19 cellular contexts compared by ENCODE assay signal in genomic region chr4:68278045-68278444, GRCh38. TPM values are rescaled to one million over a fixed set of nuclear protein-coding genes. Genes with fewer than 3 reads are reported as not detected.
A peak's percentile ranks its signal among the peaks of the same experiment; 100 is the strongest.
DNase-seq lines count a peak whose midpoint lies in the region; ATAC-seq and TF ChIP-seq lines count a peak whose summit lies in the region.
"Had no signal": no experiment of that assay in that cellular context is flagged by ENCODE, and none has a peak within 500 bp of the region (broad histone marks: within the 10 kb centered on the region; RNA-seq: fewer than 3 reads in every experiment).

No MANE protein-coding gene starts in this region.

- H3K9ac ChIP-seq in endodermal cell (ENCODE audit: extremely low read depth, low read length, poor library complexity, severe bottlenecking) = no peak overlapping the region
- no peak overlapping the region for H3K9ac ChIP-seq in neural progenitor cell
- H3K9ac ChIP-seq: BLaER1, GM23248 had no signal

- H4K20me1 ChIP-seq in neural progenitor cell (ENCODE audit: low read depth) = no peaks in the 10 kb centered on the region
- H4K20me1 ChIP-seq: BLaER1 had no signal

- WGBS in endodermal cell (ENCODE audit: insufficient coverage in 1 of 2, insufficient read length in 1 of 2), 2 experiments = 90 to 94% methylated on average over 1 of the region's 1 CpG

- peak; percentile 51; the same call in 1 of the 3 replicates for ATAC-seq in RWPE2 (ENCODE audit: low read depth)
- ATAC-seq: A549 had no signal

- H3K4me3 ChIP-seq in Caco-2 (ENCODE audit: low read depth, low read length) (no peak overlapping the region), RWPE2 (ENCODE audit: severe bottlenecking) (no peak overlapping the region), endodermal cell (ENCODE audit: low read length) (peak overlapping the region; percentile 54), neural progenitor cell (no peak overlapping the region)
- H3K4me3 ChIP-seq: A549, BLaER1, GM23248 had no signal

- H3K9me3 ChIP-seq in Caco-2 (0 out of 2 replicates have a peak, but pooled peaks cover 6% of the 10 kb centered on the region), RWPE2 (ENCODE audit: severe bottlenecking) (no peaks in the 10 kb centered on the region), endodermal cell (ENCODE audit: control insufficient read depth, low read length) (peaks cover 75% of the 10 kb centered on the region), neural progenitor cell (ENCODE audit: low read depth) (no peaks in the 10 kb centered on the region)
- H3K9me3 ChIP-seq: A549, BLaER1 had no signal

- no peaks in the 10 kb centered on the region for H3F3A ChIP-seq in neural progenitor cell (ENCODE audit: low read depth)

- no peaks in the 10 kb centered on the region for H3K79me2 ChIP-seq in neural progenitor cell (ENCODE audit: low read depth)

- peaks cover 25% of the 10 kb centered on the region for H3K36me3 Mint-ChIP-seq in Caco-2 (ENCODE audit: insufficient read depth, unreplicated experiment)
- peaks cover 28% of the 10 kb centered on the region for H3K36me3 Mint-ChIP-seq in endodermal cell (ENCODE audit: low read depth)
- no peaks in the 10 kb centered on the region for H3K36me3 Mint-ChIP-seq in neural progenitor cell
- H3K36me3 Mint-ChIP-seq in HFFc6 (ENCODE audit: low read depth) = no peaks in the 10 kb centered on the region
- H3K36me3 Mint-ChIP-seq: CD14-positive monocyte; CD4-positive, alpha-beta memory T cell had no signal

- H3K4me1 ChIP-seq in Caco-2 (peaks cover 38% of the 10 kb centered on the region), RWPE2 (ENCODE audit: insufficient read depth, poor library complexity, severe bottlenecking) (peaks cover 14% of the 10 kb centered on the region), endodermal cell (ENCODE audit: control insufficient read depth, insufficient read depth, low read length) (peaks cover 10% of the 10 kb centered on the region), neural progenitor cell (peaks cover 2% of the 10 kb centered on the region)
- H3K4me1 ChIP-seq: A549 had no signal

- H3K27ac ChIP-seq in RWPE2 (ENCODE audit: poor library complexity, severe bottlenecking) (peak overlapping the region; percentile 48), endodermal cell (ENCODE audit: low read depth, low read length) (no peak overlapping the region), neural progenitor cell (no peak overlapping the region)
- H3K27ac ChIP-seq: 22Rv1, A549, BLaER1, GM23248, HL-60 had no signal

- H3K27me3 ChIP-seq in Caco-2 (replicated peaks; ENCODE audit: control insufficient read depth, insufficient read depth, low read length) = no peaks in the 10 kb centered on the region
- H3K27me3 ChIP-seq in RWPE2 (ENCODE audit: insufficient read depth, poor library complexity, severe bottlenecking) = no peaks in the 10 kb centered on the region
- no peaks in the 10 kb centered on the region for H3K27me3 ChIP-seq in endodermal cell (ENCODE audit: control insufficient read depth, insufficient read depth, low read length, poor library complexity, severe bottlenecking)
- no peaks in the 10 kb centered on the region for H3K27me3 ChIP-seq in neural progenitor cell
- H3K27me3 ChIP-seq: BLaER1 had no signal

- TF ChIP-seq CTCF in Caco-2 (IDR thresholded peaks at IDR 0.05; ENCODE audit: insufficient read depth in 1 of 2, low read depth in 1 of 2, low read length in 1 of 2, severe bottlenecking in 1 of 2, unreplicated experiment in 1 of 2) = no peak
- TF ChIP-seq CTCF in RWPE2 (IDR thresholded peaks at IDR 0.05; ENCODE audit: poor library complexity, severe bottlenecking) = no peak
- TF ChIP-seq CTCF in endodermal cell (conservative IDR thresholded peaks at IDR 0.05) = no peak
- TF ChIP-seq CTCF in neural progenitor cell (IDR thresholded peaks at IDR 0.05) = no peak
- TF ChIP-seq CTCF in GM13976 (IDR thresholded peaks at IDR 0.05; ENCODE audit: borderline replicate concordance, control extremely low read depth, extremely low read depth, insufficient read depth, missing control alignments) = no peak
- no peak for TF ChIP-seq CTCF in HFFc6 (IDR thresholded peaks at IDR 0.05)

- H3K36me3 ChIP-seq in Caco-2 (ENCODE audit: control insufficient read depth, insufficient read depth, low read length) (no peaks in the 10 kb centered on the region), RWPE2 (ENCODE audit: low read depth) (no peaks in the 10 kb centered on the region), endodermal cell (ENCODE audit: control insufficient read depth, insufficient read depth, low read length) (peaks cover 5% of the 10 kb centered on the region), neural progenitor cell (no peaks in the 10 kb centered on the region)
- H3K36me3 ChIP-seq: BLaER1 had no signal

- CTCF ChIA-PET in Caco-2 (lab: Charles Lee) = no interaction called here

- no TSS peak for BruUV-seq in Caco-2 (replicated peaks; lab: Mats Ljungman, UMichigan)

- POLR2A ChIA-PET in Caco-2 (lab: Charles Lee) = no interaction called here

- no peak overlapping the region for H3K4me2 ChIP-seq in neural progenitor cell
- H3K4me2 ChIP-seq: A549, BLaER1 had no signal

- H2AFZ ChIP-seq in neural progenitor cell (replicated peaks) = peak overlapping the region; percentile 68
- H2AFZ ChIP-seq: GM23248 had no signal

- H3K27me3 Mint-ChIP-seq in Caco-2 (ENCODE audit: insufficient read depth, unreplicated experiment) (no peaks in the 10 kb centered on the region), endodermal cell (ENCODE audit: insufficient read depth) (no peaks in the 10 kb centered on the region), neural progenitor cell (ENCODE audit: insufficient read depth, low read depth) (peaks cover 2% of the 10 kb centered on the region), HFFc6 (ENCODE audit: insufficient read depth) (no peaks in the 10 kb centered on the region; the same call in none of the 2 replicates)

- H3K27ac Mint-ChIP-seq in Caco-2 (ENCODE audit: unreplicated experiment) (peak overlapping the region; percentile 21), endodermal cell (peak overlapping the region; percentile 1), neural progenitor cell (no peak overlapping the region), HFFc6 (no peak overlapping the region)
- H3K27ac Mint-ChIP-seq: CD14-positive monocyte; CD4-positive, alpha-beta memory T cell had no signal

- no peak overlapping the region for H3K4me3 Mint-ChIP-seq in Caco-2 (ENCODE audit: unreplicated experiment)
- H3K4me3 Mint-ChIP-seq in endodermal cell = no peak overlapping the region
- no peak overlapping the region for H3K4me3 Mint-ChIP-seq in neural progenitor cell
- no peak overlapping the region for H3K4me3 Mint-ChIP-seq in HFFc6
- H3K4me3 Mint-ChIP-seq: CD14-positive monocyte; CD4-positive, alpha-beta memory T cell had no signal

- DNase-seq in Caco-2 (no peak), RWPE2 (ENCODE audit: low spot score) (no peak), endodermal cell (no peak), neural progenitor cell (ENCODE audit: low spot score) (no peak), GM13976 (ENCODE audit: low spot score) (no peak), inferior parietal cortex (ENCODE audit: extremely low spot score) (no peak), HFFc6 (no peak)
- DNase-seq: Calu3; CD4-positive, alpha-beta memory T cell; DMS79 treated with DMSO at 0.1 percent for 48 hours; GF-D8; GM23248; H7 had no signal

- H3K9me3 Mint-ChIP-seq in Caco-2 (ENCODE audit: unreplicated experiment) (peaks cover 14% of the 10 kb centered on the region), endodermal cell (peaks cover 63% of the 10 kb centered on the region), neural progenitor cell (peaks cover 2% of the 10 kb centered on the region), HFFc6 (no peaks in the 10 kb centered on the region)
- H3K9me3 Mint-ChIP-seq: CD4-positive, alpha-beta memory T cell had no signal

- H3K4me1 Mint-ChIP-seq in Caco-2 (ENCODE audit: low read depth, unreplicated experiment) = peaks cover 14% of the 10 kb centered on the region
- peaks cover 38% of the 10 kb centered on the region for H3K4me1 Mint-ChIP-seq in endodermal cell
- peaks cover 3% of the 10 kb centered on the region for H3K4me1 Mint-ChIP-seq in neural progenitor cell
- H3K4me1 Mint-ChIP-seq in HFFc6 (ENCODE audit: low read depth) = peaks cover 26% of the 10 kb centered on the region
- H3K4me1 Mint-ChIP-seq: CD4-positive, alpha-beta memory T cell had no signal

- in situ Hi-C loops in GM13976 (cut with MboI; ENCODE audit: low sequenced_read_pairs, unreplicated experiment) = loop anchor here (25.0 kb wide), 1 partner anchor 884 kb away; no protein-coding TSS in a partner anchor

- intact Hi-C loops in Caco-2 (cut with micrococcal nuclease; ENCODE audit: unreplicated experiment) = loop anchor here (10.0 kb wide), 2 partner anchors 377 to 1337 kb away; no protein-coding TSS in a partner anchor

RNA-seq across cellular contexts. Expression of gene TMPRSS11B, which starts 32.6 kb away (rescaled TPM):
- total RNA-seq in Caco-2 (2022) = not detected in 2 replicates
- total RNA-seq in endodermal cell = under 1 TPM; 0.15 to 0.18 TPM
- polyA plus RNA-seq in endodermal cell (2013, experiment 1 of 2) = not detected
- polyA plus RNA-seq in endodermal cell (2013, experiment 2 of 2) = not detected
- total RNA-seq in neural progenitor cell (ENCODE audit: low replicate concordance) = not detected in 2 replicates
- total RNA-seq in HFFc6 (2021; fragmentation: NEBNext Ultra II Directional; extraction: Animal tissue kit (Norgen Biotek cat#: 25700)) = not detected
- total RNA-seq: Calu3; CD4-positive, alpha-beta memory T cell; GM23248; H7; HT1080 had no signal
- polyA plus RNA-seq: A549; CD14-positive monocyte; CD4-positive, alpha-beta memory T cell; GM23248 had no signal

Comparison
In these comparisons a context has a peak if more than half of its experiments do, and no peak if none do; other contexts are left out.
1. H3K27ac Mint-ChIP-seq: peak in Caco-2 (single experiment) and endodermal cell (single experiment); none in neural progenitor cell (single experiment) and HFFc6 (single experiment).